Comparison of ENCODE assay signal across 14 cellular contexts in the genomic region with DNA sequence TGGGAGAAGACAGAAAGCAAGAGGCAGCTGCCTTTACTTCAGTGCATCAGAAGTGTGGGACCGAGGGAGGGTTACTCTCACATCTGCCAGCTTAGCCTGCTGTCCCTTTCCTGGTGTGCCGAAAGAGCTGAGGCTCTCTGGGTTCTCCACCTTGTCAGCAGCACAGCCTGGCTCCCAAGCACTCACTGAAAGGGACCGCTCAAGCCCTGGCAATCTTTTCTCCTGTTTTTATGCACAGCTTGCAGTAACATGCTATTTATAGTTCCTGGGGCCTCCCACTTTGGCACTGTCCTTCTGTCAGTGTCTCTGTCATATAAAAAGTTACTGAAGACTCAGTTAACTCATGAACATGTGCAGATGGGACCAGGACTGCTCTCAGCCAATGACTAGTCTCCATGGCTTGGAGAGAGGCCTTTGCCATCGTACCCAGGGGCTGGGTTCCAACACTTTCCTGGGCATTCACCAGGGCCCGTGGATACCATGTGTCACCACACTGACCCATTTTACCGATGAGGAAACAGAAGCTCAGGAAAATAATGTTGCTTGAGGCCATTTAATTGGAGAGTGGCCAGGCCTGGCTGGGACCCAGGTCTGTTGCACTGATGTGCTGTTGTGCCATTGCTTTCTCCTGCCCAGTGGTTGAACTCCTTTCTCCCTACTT.
DNase-seq lines count a peak whose midpoint lies in the region; ATAC-seq lines count a peak whose summit lies in the region.
"Had no signal": no experiment of that assay in that cellular context is flagged by ENCODE, and none has a peak within 500 bp of the region (broad histone marks: within the 10 kb centered on the region; RNA-seq: fewer than 3 reads in every experiment).

No MANE protein-coding gene starts in this region.

- DNase-seq in Ammon's horn (ENCODE audit: low spot score): peak; percentile 66
- DNase-seq in NCI-H446 (lab: John Stamatoyannopoulos, UW): peak; percentile 67 to 91
- DNase-seq in fibroblast of peridontal ligament (ENCODE audit: extremely low read depth): peak; percentile 51
- no peak for DNase-seq in NCI-H1105 treated with DMSO at 0.1 percent for 48 hours (lab: John Stamatoyannopoulos, UW)
- no peak for DNase-seq in activated naive CD8-positive, alpha-beta T cell treated with anti-CD3 and anti-CD28 coated beads, Interleukin-2, amount 50 U/mL, for 24 hours
- DNase-seq: CD4-positive, alpha-beta T cell; naive thymus-derived CD8-positive, alpha-beta T cell; NCI-H1105; OCI-M1; stimulated activated naive CD8-positive, alpha-beta T cell treated with anti-CD3 and anti-CD28 coated beads, Interleukin-15, Interleukin-2, amounts not matched to agents 100 U/mL and 50 U/mL, for 24 hours had no signal

- no peaks in the 10 kb centered on the region for H3K9me3 Mint-ChIP-seq in activated naive CD8-positive, alpha-beta T cell treated with anti-CD3 and anti-CD28 coated beads, Interleukin-2, amount 50 U/mL, for 24 hours
- H3K9me3 Mint-ChIP-seq: activated T-helper 17 cell treated with anti-CD3 and anti-CD28 coated beads, Interleukin-2, amount 50 U/mL, for 72 hours had no signal

- ATAC-seq in HG02938 (IDR thresholded peaks at IDR 0.05; ENCODE audit: unreplicated experiment) (no peak), HG03571 (IDR thresholded peaks at IDR 0.05; ENCODE audit: unreplicated experiment) (no peak)
- no peak for ATAC-seq in activated naive CD8-positive, alpha-beta T cell treated with anti-CD3 and anti-CD28 coated beads, Interleukin-2, amount 50 U/mL, for 24 hours
- ATAC-seq: activated T-helper 17 cell treated with anti-CD3 and anti-CD28 coated beads, Interleukin-2, amount 50 U/mL, for 72 hours; naive thymus-derived CD8-positive, alpha-beta T cell; stimulated activated naive CD8-positive, alpha-beta T cell treated with anti-CD3 and anti-CD28 coated beads, Interleukin-15, Interleukin-2, amounts not matched to agents 100 U/mL and 50 U/mL, for 24 hours had no signal

- H3K27ac Mint-ChIP-seq in activated naive CD8-positive, alpha-beta T cell treated with anti-CD3 and anti-CD28 coated beads, Interleukin-2, amount 50 U/mL, for 24 hours: no peak overlapping the region
- H3K27ac Mint-ChIP-seq: activated T-helper 17 cell treated with anti-CD3 and anti-CD28 coated beads, Interleukin-2, amount 50 U/mL, for 72 hours; CD4-positive, alpha-beta T cell had no signal

- no peaks in the 10 kb centered on the region for H3K36me3 ChIP-seq in rectal smooth muscle tissue (ENCODE audit: control insufficient read depth, insufficient read depth, low read length)

- no peaks in the 10 kb centered on the region for H3K27me3 Mint-ChIP-seq in activated naive CD8-positive, alpha-beta T cell treated with anti-CD3 and anti-CD28 coated beads, Interleukin-2, amount 50 U/mL, for 24 hours
- H3K27me3 Mint-ChIP-seq: activated T-helper 17 cell treated with anti-CD3 and anti-CD28 coated beads, Interleukin-2, amount 50 U/mL, for 72 hours; CD4-positive, alpha-beta T cell; naive thymus-derived CD8-positive, alpha-beta T cell had no signal

- H3K4me1 Mint-ChIP-seq in activated naive CD8-positive, alpha-beta T cell treated with anti-CD3 and anti-CD28 coated beads, Interleukin-2, amount 50 U/mL, for 24 hours: peaks cover 11% of the 10 kb centered on the region

- peak overlapping the region; percentile 3 for H3K27ac ChIP-seq in rectal smooth muscle tissue (ENCODE audit: low read depth, low read length)

- H3K4me3 Mint-ChIP-seq in activated naive CD8-positive, alpha-beta T cell treated with anti-CD3 and anti-CD28 coated beads, Interleukin-2, amount 50 U/mL, for 24 hours: no peak overlapping the region
- H3K4me3 Mint-ChIP-seq: activated T-helper 17 cell treated with anti-CD3 and anti-CD28 coated beads, Interleukin-2, amount 50 U/mL, for 72 hours; CD4-positive, alpha-beta T cell; naive thymus-derived CD8-positive, alpha-beta T cell had no signal

- peaks cover 23% of the 10 kb centered on the region for H3K4me1 ChIP-seq in rectal smooth muscle tissue (ENCODE audit: control insufficient read depth, insufficient read depth, low read length)

- H3K9ac ChIP-seq in rectal smooth muscle tissue (ENCODE audit: low read length): no peak overlapping the region

- H3K27me3 ChIP-seq in rectal smooth muscle tissue (ENCODE audit: control insufficient read depth, insufficient read depth, low read length): no peaks in the 10 kb centered on the region

- H3K4me3 ChIP-seq in rectal smooth muscle tissue (ENCODE audit: low read length): no peak overlapping the region

- peaks cover 19% of the 10 kb centered on the region for H3K36me3 Mint-ChIP-seq in activated naive CD8-positive, alpha-beta T cell treated with anti-CD3 and anti-CD28 coated beads, Interleukin-2, amount 50 U/mL, for 24 hours (ENCODE audit: low read depth)

Comparison
In these comparisons a context has a peak if more than half of its experiments do, and no peak if none do; other contexts are left out.
1. DNase-seq: peak in Ammon's horn (single experiment), NCI-H446 (2 of 2) and fibroblast of peridontal ligament (single experiment); none in NCI-H1105 treated with DMSO at 0.1 percent for 48 hours (single experiment) and activated naive CD8-positive, alpha-beta T cell treated with anti-CD3 and anti-CD28 coated beads, Interleukin-2, amount 50 U/mL, for 24 hours (single experiment).